Comparison of ENCODE assay signal across 14 cellular contexts in genomic region chr20:5153612-5154542, GRCh38. TPM values are rescaled to one million over a fixed set of nuclear protein-coding genes. Genes with fewer than 3 reads are reported as not detected.
DNase-seq lines count a peak whose midpoint lies in the region; ATAC-seq and TF ChIP-seq lines count a peak whose summit lies in the region.
"Had no signal": no experiment of that assay in that cellular context is flagged by ENCODE, and none has a peak within 500 bp of the region (broad histone marks: within the 10 kb centered on the region; RNA-seq: fewer than 3 reads in every experiment).

No MANE protein-coding gene starts in this region.

- H3K4me1 Mint-ChIP-seq in H9 = peaks cover 16 to 32% of the 10 kb centered on the region in 2 experiments
- H3K4me1 Mint-ChIP-seq in activated naive CD8-positive, alpha-beta T cell treated with anti-CD3 and anti-CD28 coated beads, Interleukin-2, amount 50 U/mL, for 24 hours = peaks cover 53% of the 10 kb centered on the region
- peaks cover 46 to 83% (median 66%) of the 10 kb centered on the region in 4 donors for H3K4me1 Mint-ChIP-seq in CD4-positive, alpha-beta memory T cell

- no peak for TF ChIP-seq RAD21 in liver (IDR thresholded peaks at IDR 0.05)

- H2AK5ac ChIP-seq in H9 (ENCODE audit: insufficient read length, low read length) = no peak overlapping the region

- no peak overlapping the region for H3K4me3 ChIP-seq in liver (ENCODE audit: low read depth in 1 of 3, low read length in 3 of 3)
- no peak overlapping the region for H3K4me3 ChIP-seq in CD4-positive, alpha-beta memory T cell (ENCODE audit: low read length in 2 of 2)
- H3K4me3 ChIP-seq: transverse colon had no signal

- CTCF ChIA-PET in CD4-positive, alpha-beta memory T cell (lab: Charles Lee; ENCODE audit: partially characterized antibody) = no interaction called here

- no peak overlapping the region for H4K5ac ChIP-seq in H9 (ENCODE audit: insufficient read length, low read depth, low read length)

- H2AFZ ChIP-seq in H9 (ENCODE audit: low read length) = no peak overlapping the region

- no peaks in the 10 kb centered on the region for H3K79me1 ChIP-seq in H9 (ENCODE audit: insufficient read depth, low read depth, low read length, poor library complexity, severe bottlenecking)

- TF ChIP-seq CTCF in H9 (conservative IDR thresholded peaks at IDR 0.05) (peak; percentile 10; the same call in 1 of the 3 replicates), liver (IDR thresholded peaks at IDR 0.05; ENCODE audit: low read depth, low read length, missing input control) (no peak)

- H3K79me2 ChIP-seq in H9 (ENCODE audit: insufficient read depth, low read length) = no peaks in the 10 kb centered on the region; the same call in 1 of the 2 replicates

- H3K27ac ChIP-seq in H9 (ENCODE audit: insufficient read length, low read depth, low read length) (no peak overlapping the region), liver (ENCODE audit: low read depth in 1 of 2, low read length in 2 of 2) (peak overlapping the region; percentile 28 to 46)
- H3K27ac ChIP-seq in CD4-positive, alpha-beta memory T cell (ENCODE audit: low read depth, low read length) = no peak overlapping the region

- peak overlapping the region in 2 of 3 experiments; percentile 4 to 27; a peak in 3 of 7 replicates for H3K27ac Mint-ChIP-seq in H9
- peak overlapping the region; percentile 19 for H3K27ac Mint-ChIP-seq in activated naive CD8-positive, alpha-beta T cell treated with anti-CD3 and anti-CD28 coated beads, Interleukin-2, amount 50 U/mL, for 24 hours
- peak overlapping the region in 1 of 7 donors; percentile 17 for H3K27ac Mint-ChIP-seq in CD4-positive, alpha-beta memory T cell

- peak; percentile 65 for DNase-seq in NCI-H510A treated with DMSO at 0.1 percent for 48 hours (lab: John Stamatoyannopoulos, UW)
- DNase-seq in NCI-H510A (lab: John Stamatoyannopoulos, UW) = no peak
- DNase-seq in H9 = no peak
- DNase-seq in activated naive CD8-positive, alpha-beta T cell treated with anti-CD3 and anti-CD28 coated beads, Interleukin-2, amount 50 U/mL, for 24 hours = no peak
- no peak for DNase-seq in CD4-positive, alpha-beta memory T cell
- DNase-seq: cerebellar nuclear complex; immature natural killer cell; naive thymus-derived CD8-positive, alpha-beta T cell; NCI-H1092; SIG-M5; transverse colon had no signal

- H2BK5ac ChIP-seq in H9 (ENCODE audit: insufficient read length, low read length) = no peak overlapping the region

- no peak overlapping the region for H2BK120ac ChIP-seq in H9 (ENCODE audit: low read depth, low read length, poor library complexity, severe bottlenecking)

- POLR2A ChIA-PET in CD4-positive, alpha-beta memory T cell (lab: Charles Lee; ENCODE audit: partially characterized antibody) = no interaction called here

- no peak overlapping the region for H3K18ac ChIP-seq in H9 (ENCODE audit: insufficient read length, low read depth, low read length)

- no peak overlapping the region for H3K4me3 Mint-ChIP-seq in H9
- H3K4me3 Mint-ChIP-seq in activated naive CD8-positive, alpha-beta T cell treated with anti-CD3 and anti-CD28 coated beads, Interleukin-2, amount 50 U/mL, for 24 hours = no peak overlapping the region
- no peak overlapping the region for H3K4me3 Mint-ChIP-seq in CD4-positive, alpha-beta memory T cell
- H3K4me3 Mint-ChIP-seq: immature natural killer cell had no signal

- no peak overlapping the region for H4K8ac ChIP-seq in H9 (replicated peaks; ENCODE audit: insufficient read length, low read depth, low read length)

- H3K36me3 ChIP-seq in liver (ENCODE audit: control insufficient read depth in 4 of 4, insufficient read depth in 3 of 4, low read depth in 1 of 4, low read length in 3 of 4) = no peaks in the 10 kb centered on the region
- no peaks in the 10 kb centered on the region for H3K36me3 ChIP-seq in CD4-positive, alpha-beta memory T cell (ENCODE audit: insufficient read depth, low read length)
- H3K36me3 ChIP-seq: transverse colon had no signal

- H3K4me2 ChIP-seq in H9 (ENCODE audit: insufficient read depth, insufficient read length, low read length) = no peak overlapping the region

- H3K36me3 Mint-ChIP-seq in H9 (ENCODE audit: insufficient read depth in 1 of 3, low read depth in 3 of 3) = peaks cover 0 to 3% (median 0%) of the 10 kb centered on the region in 3 experiments; a peak in 2 of 7 replicates
- H3K36me3 Mint-ChIP-seq in activated naive CD8-positive, alpha-beta T cell treated with anti-CD3 and anti-CD28 coated beads, Interleukin-2, amount 50 U/mL, for 24 hours (ENCODE audit: low read depth) = peaks cover 4% of the 10 kb centered on the region
- H3K36me3 Mint-ChIP-seq in CD4-positive, alpha-beta memory T cell = peaks cover 14 to 15% of the 10 kb centered on the region in 2 donors
- H3K36me3 Mint-ChIP-seq: immature natural killer cell had no signal

- no peak overlapping the region for H3K14ac ChIP-seq in H9 (ENCODE audit: insufficient read depth, low read length)

- no peaks in the 10 kb centered on the region for H3K9me3 ChIP-seq in H9 (ENCODE audit: control insufficient read depth, low read depth, low read length)
- H3K9me3 ChIP-seq in liver (ENCODE audit: control insufficient read depth in 4 of 4, low read length in 3 of 4) = no peaks in the 10 kb centered on the region
- H3K9me3 ChIP-seq in CD4-positive, alpha-beta memory T cell (ENCODE audit: control insufficient read depth in 1 of 2, low read length in 2 of 2) = no peaks in the 10 kb centered on the region
- H3K9me3 ChIP-seq: transverse colon had no signal

- H3K27me3 Mint-ChIP-seq in H9 (ENCODE audit: low read depth) = no peaks in the 10 kb centered on the region
- H3K27me3 Mint-ChIP-seq in activated naive CD8-positive, alpha-beta T cell treated with anti-CD3 and anti-CD28 coated beads, Interleukin-2, amount 50 U/mL, for 24 hours = no peaks in the 10 kb centered on the region
- no peaks in the 10 kb centered on the region for H3K27me3 Mint-ChIP-seq in CD4-positive, alpha-beta memory T cell
- H3K27me3 Mint-ChIP-seq: naive thymus-derived CD8-positive, alpha-beta T cell had no signal

- H3T11ph ChIP-seq in H9 (ENCODE audit: low read length) = no peak overlapping the region

- H3K4ac ChIP-seq in H9 (ENCODE audit: low read depth, low read length) = no peak overlapping the region

- no peak overlapping the region for H3K9ac ChIP-seq in H9 (ENCODE audit: extremely low read depth, insufficient read length, low read length)
- no peak overlapping the region for H3K9ac ChIP-seq in liver (ENCODE audit: low read depth in 1 of 2, low read length in 2 of 2)

- no peaks in the 10 kb centered on the region for H3K9me3 Mint-ChIP-seq in H9
- no peaks in the 10 kb centered on the region for H3K9me3 Mint-ChIP-seq in activated naive CD8-positive, alpha-beta T cell treated with anti-CD3 and anti-CD28 coated beads, Interleukin-2, amount 50 U/mL, for 24 hours
- H3K9me3 Mint-ChIP-seq in CD4-positive, alpha-beta memory T cell = no peaks in the 10 kb centered on the region
- H3K9me3 Mint-ChIP-seq: immature natural killer cell; naive thymus-derived CD8-positive, alpha-beta T cell had no signal

- no peak overlapping the region for H4K91ac ChIP-seq in H9 (ENCODE audit: insufficient read length, low read depth, low read length)

- no peaks in the 10 kb centered on the region for H4K20me1 ChIP-seq in H9 (ENCODE audit: control insufficient read depth, insufficient read depth, insufficient read length)

- H2BK15ac ChIP-seq in H9 (ENCODE audit: low read depth, low read length) = no peak overlapping the region

- peak; percentile 87 for ATAC-seq in activated naive CD8-positive, alpha-beta T cell treated with anti-CD3 and anti-CD28 coated beads, Interleukin-2, amount 50 U/mL, for 24 hours
- no peak for ATAC-seq in GM18520 (IDR thresholded peaks at IDR 0.05; ENCODE audit: unreplicated experiment)
- no peak for ATAC-seq in GM18870 (IDR thresholded peaks at IDR 0.05; ENCODE audit: unreplicated experiment)
- ATAC-seq: naive thymus-derived CD8-positive, alpha-beta T cell had no signal

- H2BK12ac ChIP-seq in H9 (ENCODE audit: insufficient read length, low read depth, low read length) = no peak overlapping the region

- intact Hi-C loops in CD4-positive, alpha-beta memory T cell (cut with micrococcal nuclease) = no loop called here

- WGBS in H9 (ENCODE audit: extremely low coverage, insufficient read length, low lambda C conversion rate) = no CpG with 5 or more reads among the region's 5 CpGs
- 76% methylated on average over 5 of the region's 5 CpGs for WGBS in liver

- no peak overlapping the region for H3K56ac ChIP-seq in H9 (ENCODE audit: insufficient read length, low read depth, low read length)

- no peaks in the 10 kb centered on the region for H3K23me2 ChIP-seq in H9 (ENCODE audit: insufficient read length, low read depth, low read length, poor library complexity, severe bottlenecking)

- H3K4me1 ChIP-seq in H9 (ENCODE audit: insufficient read depth, low read length) (peaks cover 3% of the 10 kb centered on the region; the same call in 1 of the 2 replicates), liver (ENCODE audit: control insufficient read depth in 4 of 4, insufficient read depth in 4 of 4, low read length in 3 of 4) (peaks cover 12 to 57% (median 42%) of the 10 kb centered on the region in 4 donors)
- H3K4me1 ChIP-seq in CD4-positive, alpha-beta memory T cell (ENCODE audit: insufficient read depth, low read length) = peaks cover 36% of the 10 kb centered on the region

- no peaks in the 10 kb centered on the region for H3K27me3 ChIP-seq in H9 (ENCODE audit: insufficient read depth, low read length)
- H3K27me3 ChIP-seq in liver (ENCODE audit: control insufficient read depth in 4 of 4, insufficient read depth in 4 of 4, low read length in 3 of 4) = no peaks in the 10 kb centered on the region
- no peaks in the 10 kb centered on the region for H3K27me3 ChIP-seq in CD4-positive, alpha-beta memory T cell (ENCODE audit: insufficient read depth, low read length)
- H3K27me3 ChIP-seq: transverse colon had no signal

- no peak overlapping the region for H3K23ac ChIP-seq in H9 (ENCODE audit: insufficient read length, low read depth, low read length)

- H2BK20ac ChIP-seq in H9 (ENCODE audit: low read depth, low read length, poor library complexity, severe bottlenecking) = no peak overlapping the region

TF ChIP-seq in liver, 16 proteins besides CTCF, POLR2A, EP300 and RAD21:
- TF ChIP-seq FOXA2 (IDR thresholded peaks at IDR 0.05) (no peak), YY1 (IDR thresholded peaks at IDR 0.05) (no peak)
TF ChIP-seq in liver: peak in this region for 0.

RNA-seq across cellular contexts. Expression of gene CDS2, which starts 27.1 kb away (rescaled TPM):
- total RNA-seq in H9 (2021) (60.3 and 63.2 TPM in 2 replicates), liver (10 to 100 TPM; 17.6 to 31.6 TPM)
- 10 to 100 TPM in 1 of 2 donors, 1 to 10 TPM in 1; 9.6 to 11.2 TPM for polyA plus RNA-seq in liver
- 10 to 100 TPM; 59.4 to 59.8 TPM for total RNA-seq in CD4-positive, alpha-beta memory T cell
- polyA plus RNA-seq in CD4-positive, alpha-beta memory T cell = 10 to 100 TPM; 53.7 to 57.0 TPM

RNA-seq across cellular contexts. Expression of gene PCNA, which starts 34.1 kb away (rescaled TPM):
- total RNA-seq in H9 (2021) (274 and 284 TPM in 2 replicates), liver (100 to 1,000 TPM in 1 of 2 donors, 10 to 100 TPM in 1; 19.3 to 161 TPM)
- 10 to 100 TPM; 14.1 to 28.3 TPM for polyA plus RNA-seq in liver
- 10 to 100 TPM; 60.0 to 60.5 TPM for total RNA-seq in CD4-positive, alpha-beta memory T cell
- polyA plus RNA-seq in CD4-positive, alpha-beta memory T cell = 10 to 100 TPM; 68.8 to 71.9 TPM

RNA-seq across cellular contexts. Expression of gene TMEM230, which starts 41.0 kb away (rescaled TPM):
- 62.3 and 64.3 TPM in 2 replicates for total RNA-seq in H9 (2021)
- total RNA-seq in liver = 10 to 100 TPM; 53.8 to 75.7 TPM
- polyA plus RNA-seq in liver = 100 to 1,000 TPM in 1 of 2 donors, 10 to 100 TPM in 1; 83.1 to 101 TPM
- total RNA-seq in CD4-positive, alpha-beta memory T cell = 10 to 100 TPM; 81.6 to 87.3 TPM
- polyA plus RNA-seq in CD4-positive, alpha-beta memory T cell = 100 to 1,000 TPM; 215 to 248 TPM

Comparison
In these comparisons a context has a peak if more than half of its experiments do, and no peak if none do; other contexts are left out.
1. H3K27ac ChIP-seq: peak in liver (2 of 2); none in H9 (single experiment) and CD4-positive, alpha-beta memory T cell (single experiment).